ENCODE assay signal across 1 cellular context in the genomic region with DNA sequence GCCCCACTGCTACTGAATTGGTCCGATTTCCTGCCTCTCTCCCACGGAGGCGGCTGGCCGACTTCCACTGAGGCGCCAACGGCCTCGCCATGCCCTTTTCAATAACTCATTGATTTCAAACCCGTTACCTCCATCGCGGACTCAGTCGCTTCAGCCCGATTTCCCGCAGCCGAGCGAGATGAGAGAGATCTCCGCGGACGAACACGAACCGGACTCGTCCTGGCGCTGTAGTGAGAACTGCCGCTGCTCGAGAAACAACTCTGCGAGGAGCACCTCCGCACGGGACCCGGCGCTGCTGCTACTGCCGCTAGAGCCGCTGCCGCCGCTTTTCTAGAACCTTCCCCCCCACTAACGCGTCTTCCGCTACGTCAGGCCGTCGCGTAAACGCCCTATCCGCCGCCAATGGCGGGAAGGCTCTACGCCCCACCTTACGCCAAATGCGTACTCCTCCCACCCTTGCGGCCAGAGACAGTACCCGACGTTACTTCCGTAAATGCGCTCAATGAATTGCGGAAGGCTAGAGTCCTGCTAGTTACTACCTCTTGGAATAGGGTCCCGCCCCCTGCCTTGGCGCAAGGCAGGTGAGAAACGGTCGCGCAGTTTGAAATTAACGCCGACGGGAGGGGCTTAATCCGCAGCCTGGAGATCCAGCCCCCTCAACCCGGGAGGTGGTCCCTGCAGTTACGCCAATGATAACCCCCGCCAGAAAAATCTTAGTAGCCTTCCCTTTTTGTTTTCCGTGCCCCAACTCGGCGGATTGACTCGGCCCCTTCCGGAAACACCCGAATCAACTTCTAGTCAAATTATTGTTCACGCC.
A peak's percentile ranks its signal among the peaks of the same experiment; 100 is the strongest.
TF ChIP-seq lines count a peak whose summit lies in the region.

A gene (minus strand): TSS at position 303 of the 817 bp plus-strand sequence. CDS start 169 bp downstream, at position 134.

TF ChIP-seq in GM12878, 131 proteins besides CTCF, POLR2A, EP300 and RAD21 (continued from another document and continues in another):
- TF ChIP-seq, protein P1, sequence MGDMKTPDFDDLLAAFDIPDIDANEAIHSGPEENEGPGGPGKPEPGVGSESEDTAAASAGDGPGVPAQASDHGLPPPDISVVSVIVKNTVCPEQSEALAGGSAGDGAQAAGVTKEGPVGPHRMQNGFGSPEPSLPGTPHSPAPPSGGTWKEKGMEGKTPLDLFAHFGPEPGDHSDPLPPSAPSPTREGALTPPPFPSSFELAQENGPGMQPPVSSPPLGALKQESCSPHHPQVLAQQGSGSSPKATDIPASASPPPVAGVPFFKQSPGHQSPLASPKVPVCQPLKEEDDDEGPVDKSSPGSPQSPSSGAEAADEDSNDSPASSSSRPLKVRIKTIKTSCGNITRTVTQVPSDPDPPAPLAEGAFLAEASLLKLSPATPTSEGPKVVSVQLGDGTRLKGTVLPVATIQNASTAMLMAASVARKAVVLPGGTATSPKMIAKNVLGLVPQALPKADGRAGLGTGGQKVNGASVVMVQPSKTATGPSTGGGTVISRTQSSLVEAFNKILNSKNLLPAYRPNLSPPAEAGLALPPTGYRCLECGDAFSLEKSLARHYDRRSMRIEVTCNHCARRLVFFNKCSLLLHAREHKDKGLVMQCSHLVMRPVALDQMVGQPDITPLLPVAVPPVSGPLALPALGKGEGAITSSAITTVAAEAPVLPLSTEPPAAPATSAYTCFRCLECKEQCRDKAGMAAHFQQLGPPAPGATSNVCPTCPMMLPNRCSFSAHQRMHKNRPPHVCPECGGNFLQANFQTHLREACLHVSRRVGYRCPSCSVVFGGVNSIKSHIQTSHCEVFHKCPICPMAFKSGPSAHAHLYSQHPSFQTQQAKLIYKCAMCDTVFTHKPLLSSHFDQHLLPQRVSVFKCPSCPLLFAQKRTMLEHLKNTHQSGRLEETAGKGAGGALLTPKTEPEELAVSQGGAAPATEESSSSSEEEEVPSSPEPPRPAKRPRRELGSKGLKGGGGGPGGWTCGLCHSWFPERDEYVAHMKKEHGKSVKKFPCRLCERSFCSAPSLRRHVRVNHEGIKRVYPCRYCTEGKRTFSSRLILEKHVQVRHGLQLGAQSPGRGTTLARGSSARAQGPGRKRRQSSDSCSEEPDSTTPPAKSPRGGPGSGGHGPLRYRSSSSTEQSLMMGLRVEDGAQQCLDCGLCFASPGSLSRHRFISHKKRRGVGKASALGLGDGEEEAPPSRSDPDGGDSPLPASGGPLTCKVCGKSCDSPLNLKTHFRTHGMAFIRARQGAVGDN (IDR thresholded peaks at IDR 0.05): peak; percentile 86
- TF ChIP-seq BCL11A (IDR thresholded peaks at IDR 0.05; ENCODE audit: low read depth, low read length) (peak; percentile 15; the same call in 1 of the 2 replicates), IKZF2 (IDR thresholded peaks at IDR 0.05) (no peak), CBX5 (IDR thresholded peaks at IDR 0.05; ENCODE audit: low read depth) (no peak; the same call in 1 of the 2 replicates), MXI1 (IDR thresholded peaks at IDR 0.05; ENCODE audit: low read depth, low read length) (0 out of 2 replicates have a peak, but pooled peaks have one; percentile 45), CHD2 (IDR thresholded peaks at IDR 0.05; ENCODE audit: borderline replicate concordance, low read depth, low read length) (peak; percentile 43), ZNF24 (IDR thresholded peaks at IDR 0.05) (peak; percentile 86), NFIC (IDR thresholded peaks at IDR 0.05; ENCODE audit: low read depth, low read length) (peak; percentile 9; the same call in 1 of the 2 replicates), PML (IDR thresholded peaks at IDR 0.05; ENCODE audit: low read length) (peak; percentile 99), SIN3A (IDR thresholded peaks at IDR 0.05; ENCODE audit: low read depth, low read length) (0 out of 2 replicates have a peak, but pooled peaks have one; percentile 31), ZNF207 (IDR thresholded peaks at IDR 0.05; ENCODE audit: borderline replicate concordance) (peak; percentile 94), STAT3 (IDR thresholded peaks at IDR 0.05; ENCODE audit: low read depth, low read length) (no peak), WRNIP1 (IDR thresholded peaks at IDR 0.05; ENCODE audit: borderline replicate concordance, low read depth, low read length) (0 out of 2 replicates have a peak, but pooled peaks have one; percentile 81), TCF3 (IDR thresholded peaks at IDR 0.05; ENCODE audit: borderline replicate concordance, insufficient read depth, low read depth, low read length) (peak; percentile 90; the same call in 1 of the 2 replicates), ZBED1 (IDR thresholded peaks at IDR 0.05; ENCODE audit: borderline replicate concordance) (peak; percentile 94), STAT1 (conservative IDR thresholded peaks at IDR 0.05) (peak; percentile 78; the same call in 1 of the 2 replicates), CREB1 (IDR thresholded peaks at IDR 0.05; ENCODE audit: low read depth) (peak; percentile 96), KAT2A (conservative IDR thresholded peaks at IDR 0.05; ENCODE audit: control insufficient read depth, low read depth, low read length) (peak; percentile 48; the same call in 1 of the 2 replicates), NR2F1 (conservative IDR thresholded peaks at IDR 0.05) (no peak), ATF7 (IDR thresholded peaks at IDR 0.05; ENCODE audit: low read depth) (peak; percentile 41; the same call in 1 of the 2 replicates), EGR1 (IDR thresholded peaks at IDR 0.05; ENCODE audit: borderline replicate concordance in 1 of 2, low read depth in 2 of 2, low read length in 2 of 2) (peak; percentile 50 to 96), YY1 (IDR thresholded peaks at IDR 0.05; ENCODE audit: low read depth, low read length) (no peak), POU2F2 (IDR thresholded peaks at IDR 0.05; ENCODE audit: borderline replicate concordance, low read depth, low read length) (peak; percentile 99)
- TF ChIP-seq, protein P2, sequence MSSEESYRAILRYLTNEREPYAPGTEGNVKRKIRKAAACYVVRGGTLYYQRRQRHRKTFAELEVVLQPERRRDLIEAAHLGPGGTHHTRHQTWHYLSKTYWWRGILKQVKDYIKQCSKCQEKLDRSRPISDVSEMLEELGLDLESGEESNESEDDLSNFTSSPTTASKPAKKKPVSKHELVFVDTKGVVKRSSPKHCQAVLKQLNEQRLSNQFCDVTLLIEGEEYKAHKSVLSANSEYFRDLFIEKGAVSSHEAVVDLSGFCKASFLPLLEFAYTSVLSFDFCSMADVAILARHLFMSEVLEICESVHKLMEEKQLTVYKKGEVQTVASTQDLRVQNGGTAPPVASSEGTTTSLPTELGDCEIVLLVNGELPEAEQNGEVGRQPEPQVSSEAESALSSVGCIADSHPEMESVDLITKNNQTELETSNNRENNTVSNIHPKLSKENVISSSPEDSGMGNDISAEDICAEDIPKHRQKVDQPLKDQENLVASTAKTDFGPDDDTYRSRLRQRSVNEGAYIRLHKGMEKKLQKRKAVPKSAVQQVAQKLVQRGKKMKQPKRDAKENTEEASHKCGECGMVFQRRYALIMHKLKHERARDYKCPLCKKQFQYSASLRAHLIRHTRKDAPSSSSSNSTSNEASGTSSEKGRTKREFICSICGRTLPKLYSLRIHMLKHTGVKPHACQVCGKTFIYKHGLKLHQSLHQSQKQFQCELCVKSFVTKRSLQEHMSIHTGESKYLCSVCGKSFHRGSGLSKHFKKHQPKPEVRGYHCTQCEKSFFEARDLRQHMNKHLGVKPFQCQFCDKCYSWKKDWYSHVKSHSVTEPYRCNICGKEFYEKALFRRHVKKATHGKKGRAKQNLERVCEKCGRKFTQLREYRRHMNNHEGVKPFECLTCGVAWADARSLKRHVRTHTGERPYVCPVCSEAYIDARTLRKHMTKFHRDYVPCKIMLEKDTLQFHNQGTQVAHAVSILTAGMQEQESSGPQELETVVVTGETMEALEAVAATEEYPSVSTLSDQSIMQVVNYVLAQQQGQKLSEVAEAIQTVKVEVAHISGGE (CRISPR knock-in tag; IDR thresholded peaks at IDR 0.05): no peak
- TF ChIP-seq, protein P3, sequence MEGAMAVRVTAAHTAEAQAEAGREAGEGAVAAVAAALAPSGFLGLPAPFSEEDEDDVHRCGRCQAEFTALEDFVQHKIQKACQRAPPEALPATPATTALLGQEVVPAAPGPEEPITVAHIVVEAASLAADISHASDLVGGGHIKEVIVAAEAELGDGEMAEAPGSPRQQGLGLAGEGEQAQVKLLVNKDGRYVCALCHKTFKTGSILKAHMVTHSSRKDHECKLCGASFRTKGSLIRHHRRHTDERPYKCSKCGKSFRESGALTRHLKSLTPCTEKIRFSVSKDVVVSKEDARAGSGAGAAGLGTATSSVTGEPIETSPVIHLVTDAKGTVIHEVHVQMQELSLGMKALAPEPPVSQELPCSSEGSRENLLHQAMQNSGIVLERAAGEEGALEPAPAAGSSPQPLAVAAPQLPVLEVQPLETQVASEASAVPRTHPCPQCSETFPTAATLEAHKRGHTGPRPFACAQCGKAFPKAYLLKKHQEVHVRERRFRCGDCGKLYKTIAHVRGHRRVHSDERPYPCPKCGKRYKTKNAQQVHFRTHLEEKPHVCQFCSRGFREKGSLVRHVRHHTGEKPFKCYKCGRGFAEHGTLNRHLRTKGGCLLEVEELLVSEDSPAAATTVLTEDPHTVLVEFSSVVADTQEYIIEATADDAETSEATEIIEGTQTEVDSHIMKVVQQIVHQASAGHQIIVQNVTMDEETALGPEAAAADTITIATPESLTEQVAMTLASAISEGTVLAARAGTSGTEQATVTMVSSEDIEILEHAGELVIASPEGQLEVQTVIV (IDR thresholded peaks at IDR 0.05; ENCODE audit: borderline replicate concordance, partially characterized antibody): peak; percentile 56
- TF ChIP-seq, protein P4, sequence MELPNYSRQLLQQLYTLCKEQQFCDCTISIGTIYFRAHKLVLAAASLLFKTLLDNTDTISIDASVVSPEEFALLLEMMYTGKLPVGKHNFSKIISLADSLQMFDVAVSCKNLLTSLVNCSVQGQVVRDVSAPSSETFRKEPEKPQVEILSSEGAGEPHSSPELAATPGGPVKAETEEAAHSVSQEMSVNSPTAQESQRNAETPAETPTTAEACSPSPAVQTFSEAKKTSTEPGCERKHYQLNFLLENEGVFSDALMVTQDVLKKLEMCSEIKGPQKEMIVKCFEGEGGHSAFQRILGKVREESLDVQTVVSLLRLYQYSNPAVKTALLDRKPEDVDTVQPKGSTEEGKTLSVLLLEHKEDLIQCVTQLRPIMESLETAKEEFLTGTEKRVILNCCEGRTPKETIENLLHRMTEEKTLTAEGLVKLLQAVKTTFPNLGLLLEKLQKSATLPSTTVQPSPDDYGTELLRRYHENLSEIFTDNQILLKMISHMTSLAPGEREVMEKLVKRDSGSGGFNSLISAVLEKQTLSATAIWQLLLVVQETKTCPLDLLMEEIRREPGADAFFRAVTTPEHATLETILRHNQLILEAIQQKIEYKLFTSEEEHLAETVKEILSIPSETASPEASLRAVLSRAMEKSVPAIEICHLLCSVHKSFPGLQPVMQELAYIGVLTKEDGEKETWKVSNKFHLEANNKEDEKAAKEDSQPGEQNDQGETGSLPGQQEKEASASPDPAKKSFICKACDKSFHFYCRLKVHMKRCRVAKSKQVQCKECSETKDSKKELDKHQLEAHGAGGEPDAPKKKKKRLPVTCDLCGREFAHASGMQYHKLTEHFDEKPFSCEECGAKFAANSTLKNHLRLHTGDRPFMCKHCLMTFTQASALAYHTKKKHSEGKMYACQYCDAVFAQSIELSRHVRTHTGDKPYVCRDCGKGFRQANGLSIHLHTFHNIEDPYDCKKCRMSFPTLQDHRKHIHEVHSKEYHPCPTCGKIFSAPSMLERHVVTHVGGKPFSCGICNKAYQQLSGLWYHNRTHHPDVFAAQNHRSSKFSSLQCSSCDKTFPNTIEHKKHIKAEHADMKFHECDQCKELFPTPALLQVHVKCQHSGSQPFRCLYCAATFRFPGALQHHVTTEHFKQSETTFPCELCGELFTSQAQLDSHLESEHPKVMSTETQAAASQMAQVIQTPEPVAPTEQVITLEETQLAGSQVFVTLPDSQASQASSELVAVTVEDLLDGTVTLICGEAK (IDR thresholded peaks at IDR 0.05; ENCODE audit: borderline replicate concordance): peak; percentile 58; the same call in 1 of the 2 replicates
- TF ChIP-seq, protein P5, sequence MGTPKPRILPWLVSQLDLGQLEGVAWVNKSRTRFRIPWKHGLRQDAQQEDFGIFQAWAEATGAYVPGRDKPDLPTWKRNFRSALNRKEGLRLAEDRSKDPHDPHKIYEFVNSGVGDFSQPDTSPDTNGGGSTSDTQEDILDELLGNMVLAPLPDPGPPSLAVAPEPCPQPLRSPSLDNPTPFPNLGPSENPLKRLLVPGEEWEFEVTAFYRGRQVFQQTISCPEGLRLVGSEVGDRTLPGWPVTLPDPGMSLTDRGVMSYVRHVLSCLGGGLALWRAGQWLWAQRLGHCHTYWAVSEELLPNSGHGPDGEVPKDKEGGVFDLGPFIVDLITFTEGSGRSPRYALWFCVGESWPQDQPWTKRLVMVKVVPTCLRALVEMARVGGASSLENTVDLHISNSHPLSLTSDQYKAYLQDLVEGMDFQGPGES (IDR thresholded peaks at IDR 0.05): peak; percentile 63
- TF ChIP-seq, protein P6, sequence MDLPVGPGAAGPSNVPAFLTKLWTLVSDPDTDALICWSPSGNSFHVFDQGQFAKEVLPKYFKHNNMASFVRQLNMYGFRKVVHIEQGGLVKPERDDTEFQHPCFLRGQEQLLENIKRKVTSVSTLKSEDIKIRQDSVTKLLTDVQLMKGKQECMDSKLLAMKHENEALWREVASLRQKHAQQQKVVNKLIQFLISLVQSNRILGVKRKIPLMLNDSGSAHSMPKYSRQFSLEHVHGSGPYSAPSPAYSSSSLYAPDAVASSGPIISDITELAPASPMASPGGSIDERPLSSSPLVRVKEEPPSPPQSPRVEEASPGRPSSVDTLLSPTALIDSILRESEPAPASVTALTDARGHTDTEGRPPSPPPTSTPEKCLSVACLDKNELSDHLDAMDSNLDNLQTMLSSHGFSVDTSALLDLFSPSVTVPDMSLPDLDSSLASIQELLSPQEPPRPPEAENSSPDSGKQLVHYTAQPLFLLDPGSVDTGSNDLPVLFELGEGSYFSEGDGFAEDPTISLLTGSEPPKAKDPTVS (IDR thresholded peaks at IDR 0.05; ENCODE audit: low read depth, low read length): peak; percentile 98
- TF ChIP-seq, protein P7, sequence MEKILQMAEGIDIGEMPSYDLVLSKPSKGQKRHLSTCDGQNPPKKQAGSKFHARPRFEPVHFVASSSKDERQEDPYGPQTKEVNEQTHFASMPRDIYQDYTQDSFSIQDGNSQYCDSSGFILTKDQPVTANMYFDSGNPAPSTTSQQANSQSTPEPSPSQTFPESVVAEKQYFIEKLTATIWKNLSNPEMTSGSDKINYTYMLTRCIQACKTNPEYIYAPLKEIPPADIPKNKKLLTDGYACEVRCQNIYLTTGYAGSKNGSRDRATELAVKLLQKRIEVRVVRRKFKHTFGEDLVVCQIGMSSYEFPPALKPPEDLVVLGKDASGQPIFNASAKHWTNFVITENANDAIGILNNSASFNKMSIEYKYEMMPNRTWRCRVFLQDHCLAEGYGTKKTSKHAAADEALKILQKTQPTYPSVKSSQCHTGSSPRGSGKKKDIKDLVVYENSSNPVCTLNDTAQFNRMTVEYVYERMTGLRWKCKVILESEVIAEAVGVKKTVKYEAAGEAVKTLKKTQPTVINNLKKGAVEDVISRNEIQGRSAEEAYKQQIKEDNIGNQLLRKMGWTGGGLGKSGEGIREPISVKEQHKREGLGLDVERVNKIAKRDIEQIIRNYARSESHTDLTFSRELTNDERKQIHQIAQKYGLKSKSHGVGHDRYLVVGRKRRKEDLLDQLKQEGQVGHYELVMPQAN (conservative IDR thresholded peaks at IDR 0.05): peak; percentile 85
- TF ChIP-seq, protein P8, sequence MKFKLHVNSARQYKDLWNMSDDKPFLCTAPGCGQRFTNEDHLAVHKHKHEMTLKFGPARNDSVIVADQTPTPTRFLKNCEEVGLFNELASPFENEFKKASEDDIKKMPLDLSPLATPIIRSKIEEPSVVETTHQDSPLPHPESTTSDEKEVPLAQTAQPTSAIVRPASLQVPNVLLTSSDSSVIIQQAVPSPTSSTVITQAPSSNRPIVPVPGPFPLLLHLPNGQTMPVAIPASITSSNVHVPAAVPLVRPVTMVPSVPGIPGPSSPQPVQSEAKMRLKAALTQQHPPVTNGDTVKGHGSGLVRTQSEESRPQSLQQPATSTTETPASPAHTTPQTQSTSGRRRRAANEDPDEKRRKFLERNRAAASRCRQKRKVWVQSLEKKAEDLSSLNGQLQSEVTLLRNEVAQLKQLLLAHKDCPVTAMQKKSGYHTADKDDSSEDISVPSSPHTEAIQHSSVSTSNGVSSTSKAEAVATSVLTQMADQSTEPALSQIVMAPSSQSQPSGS (IDR thresholded peaks at IDR 0.05; ENCODE audit: low read length): 0 out of 2 replicates have a peak, but pooled peaks have one; percentile 9
